Comparison of ENCODE assay signal across 13 cellular contexts in genomic region chr12:80241576-80242273, GRCh38.
A peak's percentile ranks its signal among the peaks of the same experiment; 100 is the strongest.
DNase-seq lines count a peak whose midpoint lies in the region; ATAC-seq and TF ChIP-seq lines count a peak whose summit lies in the region.
"Had no signal": no experiment of that assay in that cellular context is flagged by ENCODE, and none has a peak within 500 bp of the region (broad histone marks: within the 10 kb centered on the region; RNA-seq: fewer than 3 reads in every experiment).

No MANE protein-coding gene starts in this region.

- RAD21 ChIA-PET in HCT116 (lab: Charles Lee; ENCODE audit: low non-redundant PET in 1 of 2, low total read pairs in 2 of 2, uncharacterized antibody in 2 of 2, unreplicated experiment in 2 of 2), result no interaction called here

- H3K27me3 ChIP-seq in HCT116 (ENCODE audit: insufficient read depth, low read length) (no peaks in the 10 kb centered on the region), lower lobe of right lung (ENCODE audit: low read depth) (no peaks in the 10 kb centered on the region)
- H3K27me3 ChIP-seq: right atrium auricular region had no signal

- no peaks in the 10 kb centered on the region for H3K79me2 ChIP-seq in HCT116 (ENCODE audit: insufficient read depth, low read length)

- H3K36me3 ChIP-seq in HCT116 (ENCODE audit: control insufficient read depth in 1 of 2, insufficient read depth in 2 of 2, low read length in 2 of 2), result no peaks in the 10 kb centered on the region
- no peaks in the 10 kb centered on the region for H3K36me3 ChIP-seq in lower lobe of right lung
- H3K36me3 ChIP-seq: right atrium auricular region had no signal

- TF ChIP-seq CTCF in HCT116 (IDR thresholded peaks at IDR 0.05 in 2 of 3, conservative IDR thresholded peaks at IDR 0.05 in 1 of 3; ENCODE audit: borderline replicate concordance in 1 of 3, insufficient read depth in 1 of 3, low read depth in 2 of 3, low read length in 2 of 3) (no peak), astrocyte of the cerebellum (IDR thresholded peaks at IDR 0.05; ENCODE audit: low read depth, low read length, missing control alignments) (no peak), type B pancreatic cell (conservative IDR thresholded peaks at IDR 0.05) (no peak), lower lobe of right lung (IDR thresholded peaks at IDR 0.05) (no peak)

- peak overlapping the region; percentile 52 for H2AFZ ChIP-seq in HCT116 (ENCODE audit: low read depth, low read length, poor library complexity, severe bottlenecking)

- no peaks in the 10 kb centered on the region for H3K9me2 ChIP-seq in HCT116 (ENCODE audit: insufficient read depth)

- in situ Hi-C loops in astrocyte of the cerebellum (cut with HindIII; ENCODE audit: low sequenced_read_pairs), result no loop called here

- no TSS peak for BruUV-seq in HCT116 (replicated peaks; lab: Mats Ljungman, UMichigan)

- no peak for TF ChIP-seq POLR2A in HCT116 (IDR thresholded peaks at IDR 0.05; ENCODE audit: borderline replicate concordance, extremely low read depth, insufficient read depth, insufficient read length)

- CTCF ChIA-PET in HCT116 (lab: Charles Lee), result interaction anchor here (1.1 kb wide), 1 partner anchor 27 kb away, joined by 3 read pairs; no protein-coding TSS in a partner anchor

- H3K9ac ChIP-seq in HCT116 (ENCODE audit: low read length), result no peak overlapping the region

- POLR2A ChIA-PET in HCT116 (lab: Charles Lee), result no interaction called here

- H3K4me2 ChIP-seq in HCT116 (ENCODE audit: low read length), result peak overlapping the region; percentile 45

- no peak for TF ChIP-seq RAD21 in HCT116 (IDR thresholded peaks at IDR 0.05; ENCODE audit: low read depth)

- H3K4me3 Mint-ChIP-seq in type B pancreatic cell, result no peak overlapping the region
- H3K4me3 Mint-ChIP-seq: naive thymus-derived CD8-positive, alpha-beta T cell had no signal

- H3K4me1 Mint-ChIP-seq in type B pancreatic cell (ENCODE audit: unreplicated experiment), result peaks cover 15% of the 10 kb centered on the region
- H3K4me1 Mint-ChIP-seq: naive thymus-derived CD8-positive, alpha-beta T cell had no signal

- no peaks in the 10 kb centered on the region for H4K20me1 ChIP-seq in HCT116 (ENCODE audit: insufficient read depth)

- no peaks in the 10 kb centered on the region for H3K9me3 ChIP-seq in HCT116 (ENCODE audit: control insufficient read depth in 1 of 2, insufficient read depth in 1 of 2, low read depth in 1 of 2, low read length in 2 of 2)
- no peaks in the 10 kb centered on the region for H3K9me3 ChIP-seq in lower lobe of right lung
- H3K9me3 ChIP-seq: right atrium auricular region had no signal

- no peaks in the 10 kb centered on the region for H3K27me3 Mint-ChIP-seq in type B pancreatic cell

- no peaks in the 10 kb centered on the region for H3K36me3 Mint-ChIP-seq in type B pancreatic cell
- H3K36me3 Mint-ChIP-seq: naive thymus-derived CD8-positive, alpha-beta T cell had no signal

- DNase-seq in HCT116 (ENCODE audit: low read depth, low spot score), result no peak
- peak; percentile 68 for DNase-seq in astrocyte of the cerebellum (ENCODE audit: low read depth)
- peak; percentile 31 for DNase-seq in hepatic stellate cell (ENCODE audit: low spot score)
- DNase-seq in type B pancreatic cell (ENCODE audit: extremely low spot score, unreplicated experiment), result no peak
- DNase-seq in NCI-H510A treated with DMSO at 0.1 percent for 48 hours (lab: John Stamatoyannopoulos, UW), result no peak
- DNase-seq in DMS79 (lab: John Stamatoyannopoulos, UW), result no peak
- no peak for DNase-seq in lower lobe of right lung
- DNase-seq: anterior cingulate cortex; naive thymus-derived CD8-positive, alpha-beta T cell; NCI-H187; NK-92 treated with Interleukin-12 subunit alpha and Interleukin-12 subunit beta, amount 100 ng/mL, for 24 hours; stimulated activated CD4-positive, alpha-beta T cell treated with anti-CD3 and anti-CD28 coated beads, Interleukin-4, amount 100 ng/mL, for 24 hours had no signal

- H3K4me1 ChIP-seq in HCT116 (ENCODE audit: control insufficient read depth in 1 of 2, insufficient read depth in 2 of 2, low read length in 2 of 2) (peaks cover 14 to 15% of the 10 kb centered on the region in 2 experiments; a peak in 3 of 4 replicates), lower lobe of right lung (no peaks in the 10 kb centered on the region)

- H3K9me3 Mint-ChIP-seq in type B pancreatic cell, result no peaks in the 10 kb centered on the region

- intact Hi-C loops in HCT116 (cut with micrococcal nuclease), result no loop called here
- intact Hi-C loops in lower lobe of right lung (cut with DNase I), result no loop called here

- H3K4me3 ChIP-seq in HCT116 (replicated peaks in 1 of 2; ENCODE audit: low read depth in 1 of 2, low read length in 2 of 2) (no peak overlapping the region), astrocyte of the cerebellum (ENCODE audit: low read depth, low read length) (no peak overlapping the region), lower lobe of right lung (no peak overlapping the region)
- H3K4me3 ChIP-seq: right atrium auricular region had no signal

- peak overlapping the region; percentile 17 for H3K27ac Mint-ChIP-seq in type B pancreatic cell
- H3K27ac Mint-ChIP-seq: naive thymus-derived CD8-positive, alpha-beta T cell had no signal

- H3K27ac ChIP-seq in HCT116 (ENCODE audit: low read depth, low read length) (no peak overlapping the region), lower lobe of right lung (no peak overlapping the region)

- peak; percentile 46; the same call in 1 of the 2 replicates for ATAC-seq in HCT116
- ATAC-seq in lower lobe of right lung, result no peak
- ATAC-seq: naive thymus-derived CD8-positive, alpha-beta T cell had no signal

TF ChIP-seq in HCT116, 20 proteins besides CTCF, POLR2A, EP300 and RAD21:
- TF ChIP-seq EGR1 (IDR thresholded peaks at IDR 0.05; ENCODE audit: low read depth) (no peak), EZH2phosphoT487 (IDR thresholded peaks at IDR 0.05; ENCODE audit: borderline replicate concordance) (no peak), CBX3 (IDR thresholded peaks at IDR 0.05; ENCODE audit: low read depth) (no peak)

Comparison
In these comparisons a context has a peak if more than half of its experiments do, and no peak if none do; other contexts are left out.
1. DNase-seq: peak in astrocyte of the cerebellum (single experiment) and hepatic stellate cell (single experiment); none in HCT116 (single experiment), type B pancreatic cell (single experiment), NCI-H510A treated with DMSO at 0.1 percent for 48 hours (single experiment), DMS79 (single experiment) and lower lobe of right lung (single experiment).